Comparison of ENCODE assay signal across 1 cellular context in the genomic region with DNA sequence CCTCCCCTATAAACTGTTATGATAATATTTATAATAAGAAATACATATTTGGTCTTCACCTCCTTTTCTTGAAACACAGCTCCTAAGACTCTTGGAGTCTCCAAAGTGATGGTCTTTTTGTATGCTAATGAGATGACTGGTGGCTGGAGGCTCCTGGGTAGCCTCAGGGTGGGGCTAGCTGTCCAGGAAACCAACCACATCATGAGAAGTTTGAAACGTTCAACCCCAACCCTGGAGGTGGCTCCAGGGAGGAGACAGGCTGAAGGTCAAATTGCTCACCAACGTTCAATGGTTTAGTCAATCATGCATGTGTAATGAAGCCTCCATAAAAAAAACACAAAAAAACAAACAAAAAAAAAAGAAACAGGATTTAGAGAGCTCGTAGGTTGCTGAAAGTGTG.
TF ChIP-seq lines count a peak whose summit lies in the region.

No MANE protein-coding gene starts in this region.

TF ChIP-seq in K562, 482 proteins besides CTCF, POLR2A, EP300 and RAD21:
- TF ChIP-seq NKRF (IDR thresholded peaks at IDR 0.05; ENCODE audit: borderline replicate concordance) (no peak), ZNF280A (IDR thresholded peaks at IDR 0.05; ENCODE audit: low read depth, partially characterized antibody) (no peak), POLR2H (tag; IDR thresholded peaks at IDR 0.05; ENCODE audit: low read depth) (no peak), PHB (CRISPR knock-in tag; IDR thresholded peaks at IDR 0.05) (no peak), NCOA4 (IDR thresholded peaks at IDR 0.05; ENCODE audit: partially characterized antibody) (no peak), SP2 (IDR thresholded peaks at IDR 0.05; ENCODE audit: extremely low read depth, low read depth, low read length, poor library complexity, severe bottlenecking) (no peak), ZNF12 (CRISPR knock-in tag; IDR thresholded peaks at IDR 0.05) (no peak), ERF (CRISPR knock-in tag; IDR thresholded peaks at IDR 0.05) (no peak), SAFB2 (IDR thresholded peaks at IDR 0.05; ENCODE audit: borderline replicate concordance, low read depth, low read length, severe bottlenecking) (no peak), MAFG (tag; conservative IDR thresholded peaks at IDR 0.05) (no peak), PRMT5 (CRISPR knock-in tag; IDR thresholded peaks at IDR 0.05) (no peak)
- TF ChIP-seq, protein P1, sequence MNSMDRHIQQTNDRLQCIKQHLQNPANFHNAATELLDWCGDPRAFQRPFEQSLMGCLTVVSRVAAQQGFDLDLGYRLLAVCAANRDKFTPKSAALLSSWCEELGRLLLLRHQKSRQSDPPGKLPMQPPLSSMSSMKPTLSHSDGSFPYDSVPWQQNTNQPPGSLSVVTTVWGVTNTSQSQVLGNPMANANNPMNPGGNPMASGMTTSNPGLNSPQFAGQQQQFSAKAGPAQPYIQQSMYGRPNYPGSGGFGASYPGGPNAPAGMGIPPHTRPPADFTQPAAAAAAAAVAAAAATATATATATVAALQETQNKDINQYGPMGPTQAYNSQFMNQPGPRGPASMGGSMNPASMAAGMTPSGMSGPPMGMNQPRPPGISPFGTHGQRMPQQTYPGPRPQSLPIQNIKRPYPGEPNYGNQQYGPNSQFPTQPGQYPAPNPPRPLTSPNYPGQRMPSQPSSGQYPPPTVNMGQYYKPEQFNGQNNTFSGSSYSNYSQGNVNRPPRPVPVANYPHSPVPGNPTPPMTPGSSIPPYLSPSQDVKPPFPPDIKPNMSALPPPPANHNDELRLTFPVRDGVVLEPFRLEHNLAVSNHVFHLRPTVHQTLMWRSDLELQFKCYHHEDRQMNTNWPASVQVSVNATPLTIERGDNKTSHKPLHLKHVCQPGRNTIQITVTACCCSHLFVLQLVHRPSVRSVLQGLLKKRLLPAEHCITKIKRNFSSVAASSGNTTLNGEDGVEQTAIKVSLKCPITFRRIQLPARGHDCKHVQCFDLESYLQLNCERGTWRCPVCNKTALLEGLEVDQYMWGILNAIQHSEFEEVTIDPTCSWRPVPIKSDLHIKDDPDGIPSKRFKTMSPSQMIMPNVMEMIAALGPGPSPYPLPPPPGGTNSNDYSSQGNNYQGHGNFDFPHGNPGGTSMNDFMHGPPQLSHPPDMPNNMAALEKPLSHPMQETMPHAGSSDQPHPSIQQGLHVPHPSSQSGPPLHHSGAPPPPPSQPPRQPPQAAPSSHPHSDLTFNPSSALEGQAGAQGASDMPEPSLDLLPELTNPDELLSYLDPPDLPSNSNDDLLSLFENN (IDR thresholded peaks at IDR 0.05; ENCODE audit: low read depth in 2 of 2, low read length in 2 of 2) = no peak
